Comparison of ENCODE assay signal across 11 cellular contexts in genomic region chr14:21536395-21537087, GRCh38. TPM values are rescaled to one million over a fixed set of nuclear protein-coding genes. Genes with fewer than 3 reads are reported as not detected.
A peak's percentile ranks its signal among the peaks of the same experiment; 100 is the strongest.
DNase-seq lines count a peak whose midpoint lies in the region; ATAC-seq and TF ChIP-seq lines count a peak whose summit lies in the region.
"Had no signal": no experiment of that assay in that cellular context is flagged by ENCODE, and none has a peak within 500 bp of the region (broad histone marks: within the 10 kb centered on the region; RNA-seq: fewer than 3 reads in every experiment).

No MANE protein-coding gene starts in this region.

- H3K4me1 Mint-ChIP-seq in nephron progenitor cell: peaks cover 61% of the 10 kb centered on the region

- H3K9me3 Mint-ChIP-seq in nephron progenitor cell: no peaks in the 10 kb centered on the region
- H3K9me3 Mint-ChIP-seq: effector memory CD8-positive, alpha-beta T cell had no signal

- no peak overlapping the region for H3K9ac ChIP-seq in fibroblast of lung (ENCODE audit: insufficient read depth, low read length)

- TF ChIP-seq CTCF in fibroblast of lung (conservative IDR thresholded peaks at IDR 0.05 in 1 of 2, IDR thresholded peaks at IDR 0.05 in 1 of 2; ENCODE audit: low read depth in 1 of 2, low read length in 2 of 2) (no peak), nephron progenitor cell (IDR thresholded peaks at IDR 0.05) (no peak)

- H3K27me3 Mint-ChIP-seq in nephron progenitor cell (ENCODE audit: low read depth, poor library complexity): peaks cover 34% of the 10 kb centered on the region

- no peaks in the 10 kb centered on the region for H4K20me1 ChIP-seq in fibroblast of lung (ENCODE audit: control insufficient read depth, extremely low read depth, insufficient read depth, low read length)

- H3K27ac ChIP-seq in fibroblast of lung (ENCODE audit: insufficient read depth, low read length) (no peak overlapping the region), aorta (ENCODE audit: low read depth in 1 of 2, low read length in 2 of 2) (no peak overlapping the region)
- H3K27ac ChIP-seq: skin epidermis had no signal

- H3K27me3 ChIP-seq in fibroblast of lung (ENCODE audit: control insufficient read depth, insufficient read depth, low read length): peaks cover 37% of the 10 kb centered on the region
- peaks cover 0 to 2% of the 10 kb centered on the region in 2 donors for H3K27me3 ChIP-seq in aorta (ENCODE audit: control insufficient read depth in 1 of 2, insufficient read depth in 2 of 2, low read length in 1 of 2)

- H3K36me3 Mint-ChIP-seq in nephron progenitor cell (ENCODE audit: low read depth): peaks cover 4% of the 10 kb centered on the region

- peak overlapping the region; percentile 25 for H3K4me2 ChIP-seq in fibroblast of lung (ENCODE audit: extremely low read depth, insufficient read depth, low read length)

- ATAC-seq in Right ventricle myocardium superior (ENCODE audit: poor library complexity) (peak; percentile 15), left ventricle myocardium superior (no peak), aorta (ENCODE audit: low FRiP score) (peak; percentile 46), HG03095 (IDR thresholded peaks at IDR 0.05; ENCODE audit: unreplicated experiment) (no peak)
- ATAC-seq: effector memory CD8-positive, alpha-beta T cell had no signal

- DNase-seq in Right ventricle myocardium superior: no peak
- no peak for DNase-seq in left ventricle myocardium superior
- no peak for DNase-seq in fibroblast of lung (ENCODE audit: low read depth in 2 of 2)
- peak; percentile 41 for DNase-seq in nephron progenitor cell
- DNase-seq in aorta: no peak
- DNase-seq in NCI-H2107 treated with DMSO at 0.1 percent for 48 hours (lab: John Stamatoyannopoulos, UW; ENCODE audit: unreplicated experiment): no peak
- DNase-seq in activated effector memory CD4-positive, alpha-beta T cell treated with anti-CD3 and anti-CD28 coated beads, Interleukin-2, amount 50 U/mL, for 16 hours: no peak
- DNase-seq: activated CD4-positive, alpha-beta T cell treated with anti-CD3 and anti-CD28 coated beads, Interleukin-2, amount 50 U/mL, for 4 hours; effector memory CD8-positive, alpha-beta T cell had no signal

- no peak overlapping the region for H2AFZ ChIP-seq in fibroblast of lung (ENCODE audit: low read length)

- no peaks in the 10 kb centered on the region for H3K79me2 ChIP-seq in fibroblast of lung (ENCODE audit: control insufficient read depth, insufficient read depth, low read length)

- H3K4me3 Mint-ChIP-seq in nephron progenitor cell: peak overlapping the region; percentile 90
- H3K4me3 Mint-ChIP-seq: effector memory CD8-positive, alpha-beta T cell had no signal

- H3K27ac Mint-ChIP-seq in nephron progenitor cell: peak overlapping the region; percentile 85
- H3K27ac Mint-ChIP-seq: effector memory CD8-positive, alpha-beta T cell had no signal

- H3K4me3 ChIP-seq in fibroblast of lung (replicated peaks in 1 of 4; ENCODE audit: control extremely low read depth in 1 of 4, insufficient read depth in 1 of 4, low read depth in 3 of 4, low read length in 4 of 4): peak overlapping the region in 2 of 4 experiments; percentile 41 to 44
- no peak overlapping the region for H3K4me3 ChIP-seq in aorta (ENCODE audit: low read length in 2 of 2)

- WGBS in aorta, 2 donors: 2% methylated on average over 26 of the region's 26 CpGs

- H3K4me1 ChIP-seq in fibroblast of lung (ENCODE audit: control insufficient read depth, extremely low read depth, insufficient read depth, low read length) (no peaks in the 10 kb centered on the region), aorta (ENCODE audit: control insufficient read depth in 1 of 2, insufficient read depth in 2 of 2, low read length in 2 of 2) (no peaks in the 10 kb centered on the region)

- H3K9me3 ChIP-seq in fibroblast of lung (ENCODE audit: control insufficient read depth, insufficient read depth, low read depth, low read length) (no peaks in the 10 kb centered on the region), aorta (ENCODE audit: control insufficient read depth, low read length) (no peaks in the 10 kb centered on the region)

- no peaks in the 10 kb centered on the region for H3K36me3 ChIP-seq in fibroblast of lung (ENCODE audit: control insufficient read depth, insufficient read depth, low read length)
- no peaks in the 10 kb centered on the region for H3K36me3 ChIP-seq in aorta (ENCODE audit: control insufficient read depth in 1 of 2, insufficient read depth in 2 of 2, low read length in 1 of 2)

- intact Hi-C loops in Right ventricle myocardium superior (cut with DNase I) (no loop called here), left ventricle myocardium superior (cut with micrococcal nuclease) (no loop called here), aorta (cut with DNase I) (no loop called here)

RNA-seq across cellular contexts. Expression of gene SALL2, which starts 10.4 kb away (rescaled TPM):
- 3.1 TPM for total RNA-seq in Right ventricle myocardium superior
- total RNA-seq in left ventricle myocardium superior: 4.2 TPM
- 3.1 and 3.5 TPM in 2 replicates for total RNA-seq in fibroblast of lung
- polyA plus RNA-seq in fibroblast of lung: 3.9 and 6.1 TPM in 2 replicates
- polyA plus RNA-seq in fibroblast of lung (2012): 5.0 and 8.0 TPM in 2 replicates
- 14.7 and 22.0 TPM in 2 replicates for polyA minus RNA-seq in fibroblast of lung (ENCODE audit: low replicate concordance)
- total RNA-seq in aorta: 10 to 100 TPM in 1 of 2 donors, 1 to 10 TPM in 1; 9.2 to 12.2 TPM
- 1 to 10 TPM; 4.1 to 7.0 TPM for polyA plus RNA-seq in aorta

RNA-seq across cellular contexts. Expression of gene METTL3, which starts 25.4 kb away (rescaled TPM):
- 24.3 TPM for total RNA-seq in Right ventricle myocardium superior
- 27.3 TPM for total RNA-seq in left ventricle myocardium superior
- 54.4 and 59.9 TPM in 2 replicates for total RNA-seq in fibroblast of lung
- polyA plus RNA-seq in fibroblast of lung: 39.2 and 44.0 TPM in 2 replicates
- polyA plus RNA-seq in fibroblast of lung (2012): 22.2 and 29.1 TPM in 2 replicates
- polyA minus RNA-seq in fibroblast of lung (ENCODE audit: low replicate concordance): 71.9 and 80.8 TPM in 2 replicates
- total RNA-seq in aorta: 10 to 100 TPM; 32.5 to 45.5 TPM
- 10 to 100 TPM in 1 of 2 donors, 1 to 10 TPM in 1; 8.6 to 48.4 TPM for polyA plus RNA-seq in aorta

RNA-seq across cellular contexts. Expression of gene OR10G3, which starts 43.3 kb away (rescaled TPM):
- total RNA-seq in Right ventricle myocardium superior: not detected
- total RNA-seq in left ventricle myocardium superior: not detected
- total RNA-seq in fibroblast of lung: not detected in 2 replicates
- not detected in 2 replicates for polyA plus RNA-seq in fibroblast of lung
- polyA plus RNA-seq in fibroblast of lung (2012): not detected in 2 replicates
- polyA minus RNA-seq in fibroblast of lung (ENCODE audit: low replicate concordance): not detected in 2 replicates
- not detected for total RNA-seq in aorta
- polyA plus RNA-seq in aorta: under 1 TPM in 1 of 2 donors, not detected in 1; 0.63 TPM

RNA-seq across cellular contexts. Expression of gene TOX4, which starts 59.5 kb away (rescaled TPM):
- total RNA-seq in Right ventricle myocardium superior: 78.1 TPM
- total RNA-seq in left ventricle myocardium superior: 93.4 TPM
- total RNA-seq in fibroblast of lung: 19.8 and 30.6 TPM in 2 replicates
- polyA plus RNA-seq in fibroblast of lung: 86.1 and 92.5 TPM in 2 replicates
- 69.0 and 72.8 TPM in 2 replicates for polyA plus RNA-seq in fibroblast of lung (2012)
- polyA minus RNA-seq in fibroblast of lung (ENCODE audit: low replicate concordance): 85.6 and 162 TPM in 2 replicates
- 10 to 100 TPM; 67.8 to 75.7 TPM for total RNA-seq in aorta
- 10 to 100 TPM; 19.0 to 41.8 TPM for polyA plus RNA-seq in aorta

RNA-seq across cellular contexts. Expression of gene RAB2B, which starts 59.8 kb away (rescaled TPM):
- total RNA-seq in Right ventricle myocardium superior: 16.9 TPM
- 17.0 TPM for total RNA-seq in left ventricle myocardium superior
- 22.3 and 31.7 TPM in 2 replicates for total RNA-seq in fibroblast of lung
- 17.6 and 27.8 TPM in 2 replicates for polyA plus RNA-seq in fibroblast of lung
- polyA plus RNA-seq in fibroblast of lung (2012): 14.3 and 15.7 TPM in 2 replicates
- polyA minus RNA-seq in fibroblast of lung (ENCODE audit: low replicate concordance): 4.4 and 12.7 TPM in 2 replicates
- 10 to 100 TPM; 30.5 to 31.6 TPM for total RNA-seq in aorta
- polyA plus RNA-seq in aorta: 10 to 100 TPM in 1 of 2 donors, 1 to 10 TPM in 1; 8.6 to 21.7 TPM

Comparison
In these comparisons a context has a peak if more than half of its experiments do, and no peak if none do; other contexts are left out.
1. ATAC-seq: peak in Right ventricle myocardium superior (single experiment) and aorta (single experiment); none in left ventricle myocardium superior (single experiment) and HG03095 (single experiment).